13 cellular contexts compared by ENCODE assay signal in the genomic region with DNA sequence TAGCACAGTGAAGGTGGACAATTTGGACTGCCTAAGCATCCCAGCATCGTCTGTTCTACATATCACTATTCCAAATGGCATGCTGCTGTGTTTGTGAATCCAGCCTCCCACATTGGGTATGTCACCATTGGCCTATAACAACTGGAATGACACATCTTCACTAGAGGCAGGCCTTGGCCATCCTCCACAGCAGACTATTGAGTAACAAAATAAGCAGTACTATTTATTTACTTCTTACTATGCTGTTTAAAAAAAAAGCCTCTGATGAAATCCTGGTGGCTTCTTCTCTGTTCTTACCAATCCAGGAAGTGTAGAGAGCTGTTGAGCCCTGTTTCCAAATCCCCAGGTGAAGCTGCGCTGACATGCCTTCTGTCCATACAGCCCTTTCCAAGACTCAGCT. TPM values are rescaled to one million over a fixed set of nuclear protein-coding genes. Genes with fewer than 3 reads are reported as not detected.
DNase-seq lines count a peak whose midpoint lies in the region; ATAC-seq and TF ChIP-seq lines count a peak whose summit lies in the region.
"Had no signal": no experiment of that assay in that cellular context is flagged by ENCODE, and none has a peak within 500 bp of the region (broad histone marks: within the 10 kb centered on the region; RNA-seq: fewer than 3 reads in every experiment).

No MANE protein-coding gene starts in this region.

- no peaks in the 10 kb centered on the region for H3K4me1 Mint-ChIP-seq in natural killer cell treated with Interleukin-12 subunit alpha and Interleukin-12 subunit beta and Interleukin-15 and Interleukin-18, amount 100 ng/mL, for 72 hours (ENCODE audit: low read depth in 2 of 2)
- H3K4me1 Mint-ChIP-seq: brain, memory B cell had no signal

- WGBS in gastroesophageal sphincter (ENCODE audit: low coverage in 1 of 2), 2 donors = 89 to 90% methylated on average over 2 of the region's 2 CpGs

- no peak for TF ChIP-seq CTCF in gastroesophageal sphincter (IDR thresholded peaks at IDR 0.05)

- ATAC-seq in gastroesophageal sphincter (peak; percentile 97), GM18907 (IDR thresholded peaks at IDR 0.05; ENCODE audit: unreplicated experiment) (no peak)
- no peak for ATAC-seq in natural killer cell treated with Interleukin-12 subunit alpha and Interleukin-12 subunit beta and Interleukin-15 and Interleukin-18, amount 100 ng/mL, for 72 hours

- peak overlapping the region in 1 of 2 donors; percentile 19 for H3K27ac Mint-ChIP-seq in natural killer cell treated with Interleukin-12 subunit alpha and Interleukin-12 subunit beta and Interleukin-15 and Interleukin-18, amount 100 ng/mL, for 72 hours
- H3K27ac Mint-ChIP-seq: brain, memory B cell had no signal

- no peaks in the 10 kb centered on the region for H3K9me3 Mint-ChIP-seq in natural killer cell treated with Interleukin-12 subunit alpha and Interleukin-12 subunit beta and Interleukin-15 and Interleukin-18, amount 100 ng/mL, for 72 hours
- H3K9me3 Mint-ChIP-seq: memory B cell had no signal

- H3K36me3 ChIP-seq in gastroesophageal sphincter = no peaks in the 10 kb centered on the region

- peak; percentile 61 for DNase-seq in GM04503 (ENCODE audit: low read depth)
- peak; percentile 77 for DNase-seq in SKM-1 treated with dmso at 0.1 percent for 144 hours (lab: John Stamatoyannopoulos, UW; ENCODE audit: unreplicated experiment)
- DNase-seq in skeletal muscle cell (ENCODE audit: low read depth) = peak; percentile 77
- no peak for DNase-seq in natural killer cell treated with Interleukin-12 subunit alpha and Interleukin-12 subunit beta and Interleukin-15 and Interleukin-18, amount 100 ng/mL, for 72 hours (ENCODE audit: low spot score)
- DNase-seq in DMS153 (lab: John Stamatoyannopoulos, UW) = no peak
- DNase-seq: KG1, NCI-H526, SW 1271 had no signal

- no peaks in the 10 kb centered on the region for H3K9me3 ChIP-seq in gastroesophageal sphincter

- no peak overlapping the region for H3K4me3 Mint-ChIP-seq in natural killer cell treated with Interleukin-12 subunit alpha and Interleukin-12 subunit beta and Interleukin-15 and Interleukin-18, amount 100 ng/mL, for 72 hours
- H3K4me3 Mint-ChIP-seq: brain, memory B cell had no signal

- no peak overlapping the region for H3K27ac ChIP-seq in gastroesophageal sphincter

- TF ChIP-seq POLR2A in gastroesophageal sphincter (IDR thresholded peaks at IDR 0.05) = no peak

- peaks cover 0 to 4% (median 0%) of the 10 kb centered on the region in 3 donors for H3K4me1 ChIP-seq in gastroesophageal sphincter

- H3K27me3 ChIP-seq in gastroesophageal sphincter = no peaks in the 10 kb centered on the region

- no peaks in the 10 kb centered on the region for H3K27me3 Mint-ChIP-seq in natural killer cell treated with Interleukin-12 subunit alpha and Interleukin-12 subunit beta and Interleukin-15 and Interleukin-18, amount 100 ng/mL, for 72 hours
- H3K27me3 Mint-ChIP-seq: brain, memory B cell had no signal

- peaks cover 4% of the 10 kb centered on the region for H3K36me3 Mint-ChIP-seq in natural killer cell treated with Interleukin-12 subunit alpha and Interleukin-12 subunit beta and Interleukin-15 and Interleukin-18, amount 100 ng/mL, for 72 hours

- no peak for TF ChIP-seq EP300 in gastroesophageal sphincter (IDR thresholded peaks at IDR 0.05)

- H3K4me3 ChIP-seq in gastroesophageal sphincter (no peak overlapping the region), skeletal muscle cell (ENCODE audit: low read depth, low read length) (no peak overlapping the region)
- H3K4me3 ChIP-seq: smooth muscle cell had no signal

RNA-seq across cellular contexts. Expression of gene CERS3, which starts 30.6 kb away (rescaled TPM):
- 1 to 10 TPM in 2 of 4 donors, under 1 TPM in 2; 0.27 to 7.6 (median 1.1) TPM for total RNA-seq in gastroesophageal sphincter
- total RNA-seq in natural killer cell treated with Interleukin-12 subunit alpha and Interleukin-12 subunit beta and Interleukin-15 and Interleukin-18, amount 100 ng/mL, for 72 hours = under 1 TPM in 1 of 2 donors, not detected in 1; 0.22 TPM

RNA-seq across cellular contexts. Expression of gene LINS1, which starts 42.7 kb away (rescaled TPM):
- 10 to 100 TPM in 3 of 4 donors, 1 to 10 TPM in 1; 9.6 to 23.8 (median 13.9) TPM for total RNA-seq in gastroesophageal sphincter
- total RNA-seq in natural killer cell treated with Interleukin-12 subunit alpha and Interleukin-12 subunit beta and Interleukin-15 and Interleukin-18, amount 100 ng/mL, for 72 hours = 10 to 100 TPM; 27.7 to 40.5 TPM

RNA-seq across cellular contexts. Expression of gene ASB7, which starts 43.1 kb away (rescaled TPM):
- 10 to 100 TPM; 10.2 to 14.8 (median 11.9) TPM for total RNA-seq in gastroesophageal sphincter
- 10 to 100 TPM; 18.9 to 19.2 TPM for total RNA-seq in natural killer cell treated with Interleukin-12 subunit alpha and Interleukin-12 subunit beta and Interleukin-15 and Interleukin-18, amount 100 ng/mL, for 72 hours

Comparison
In these comparisons a context has a peak if more than half of its experiments do, and no peak if none do; other contexts are left out.
1. DNase-seq: peak in GM04503 (single experiment), SKM-1 treated with dmso at 0.1 percent for 144 hours (single experiment) and skeletal muscle cell (single experiment); none in natural killer cell treated with Interleukin-12 subunit alpha and Interleukin-12 subunit beta and Interleukin-15 and Interleukin-18, amount 100 ng/mL, for 72 hours (single experiment) and DMS153 (single experiment).